In genomic region chr1:212291505-212292134, GRCh38 we compare ENCODE assay signal across 8 cellular contexts. TPM values are rescaled to one million over a fixed set of nuclear protein-coding genes. Genes with fewer than 3 reads are reported as not detected.
DNase-seq lines count a peak whose midpoint lies in the region; ATAC-seq and TF ChIP-seq lines count a peak whose summit lies in the region.

No MANE protein-coding gene starts in this region.

- peak; percentile 83 for TF ChIP-seq CTCF in fibroblast of mammary gland (conservative IDR thresholded peaks at IDR 0.05; ENCODE audit: control insufficient read depth, insufficient read depth, low read depth, low read length)

- H3K27ac Mint-ChIP-seq in activated naive CD4-positive, alpha-beta T cell treated with anti-CD3 and anti-CD28 coated beads, Interleukin-2, amount 50 U/mL, for 72 hours = peak overlapping the region; percentile 25 to 81

- H3K9me3 Mint-ChIP-seq in activated naive CD4-positive, alpha-beta T cell treated with anti-CD3 and anti-CD28 coated beads, Interleukin-2, amount 50 U/mL, for 72 hours = no peaks in the 10 kb centered on the region

- H3K4me3 ChIP-seq in fibroblast of mammary gland (ENCODE audit: control insufficient read depth, low read depth, low read length) = no peak overlapping the region

- H3K36me3 Mint-ChIP-seq in activated naive CD4-positive, alpha-beta T cell treated with anti-CD3 and anti-CD28 coated beads, Interleukin-2, amount 50 U/mL, for 72 hours = peaks cover 2 to 7% of the 10 kb centered on the region in 2 donors

- no peak for ATAC-seq in activated naive CD4-positive, alpha-beta T cell treated with anti-CD3 and anti-CD28 coated beads, Interleukin-2, amount 50 U/mL, for 72 hours
- ATAC-seq in HG02642 (IDR thresholded peaks at IDR 0.05; ENCODE audit: poor library complexity, unreplicated experiment) = peak; percentile 67

- no peak for DNase-seq in activated naive CD4-positive, alpha-beta T cell treated with anti-CD3 and anti-CD28 coated beads, Interleukin-2, amount 50 U/mL, for 72 hours (ENCODE audit: low spot score in 2 of 2)
- DNase-seq in activated naive CD4-positive, alpha-beta T cell treated with Interleukin-2 at 50 U/mL for 16 hours = no peak
- DNase-seq in NCI-H1436 (lab: John Stamatoyannopoulos, UW) (peak; percentile 80), SW480 (ENCODE audit: low spot score) (peak; percentile 84), fibroblast of mammary gland (ENCODE audit: low read depth) (peak; percentile 64), pons (ENCODE audit: low spot score) (peak; percentile 72)
- DNase-seq in stimulated activated CD4-positive, alpha-beta T cell treated with anti-CD3 and anti-CD28 coated beads, Interleukin-2, amount 100 ng/mL, for 24 hours = no peak

RNA-seq across cellular contexts. Expression of gene PPP2R5A, which starts 6.4 kb away (rescaled TPM):
- 10 to 100 TPM; 28.1 to 33.1 TPM for total RNA-seq in activated naive CD4-positive, alpha-beta T cell treated with anti-CD3 and anti-CD28 coated beads, Interleukin-2, amount 50 U/mL, for 72 hours

Comparison
In these comparisons a context has a peak if more than half of its experiments do, and no peak if none do; other contexts are left out.
1. DNase-seq: peak in NCI-H1436 (single experiment), SW480 (single experiment), fibroblast of mammary gland (single experiment) and pons (single experiment); none in activated naive CD4-positive, alpha-beta T cell treated with anti-CD3 and anti-CD28 coated beads, Interleukin-2, amount 50 U/mL, for 72 hours (0 of 2), activated naive CD4-positive, alpha-beta T cell treated with Interleukin-2 at 50 U/mL for 16 hours (single experiment) and stimulated activated CD4-positive, alpha-beta T cell treated with anti-CD3 and anti-CD28 coated beads, Interleukin-2, amount 100 ng/mL, for 24 hours (0 of 2).